1 cellular context compared by ENCODE assay signal in genomic region chr22:38984224-38984623, GRCh38.
TF ChIP-seq lines count a peak whose summit lies in the region.

No MANE protein-coding gene starts in this region.

TF ChIP-seq in HCT116, 20 proteins besides CTCF, POLR2A, EP300 and RAD21:
- TF ChIP-seq CBX3 (IDR thresholded peaks at IDR 0.05; ENCODE audit: low read depth) (peak; percentile 95), EZH2 (IDR thresholded peaks at IDR 0.05) (no peak)
TF ChIP-seq in HCT116: peak in this region for 1.
